ENCODE assay signal across 23 cellular contexts in genomic region chr13:97200081-97200942, GRCh38. TPM values are rescaled to one million over a fixed set of nuclear protein-coding genes. Genes with fewer than 3 reads are reported as not detected.
DNase-seq lines count a peak whose midpoint lies in the region; ATAC-seq and TF ChIP-seq lines count a peak whose summit lies in the region.
"Had no signal": no experiment of that assay in that cellular context is flagged by ENCODE, and none has a peak within 500 bp of the region (broad histone marks: within the 10 kb centered on the region; RNA-seq: fewer than 3 reads in every experiment).

No MANE protein-coding gene starts in this region.

- peak overlapping the region; percentile 29 for H3K23ac ChIP-seq in trophoblast cell (ENCODE audit: low read length)

- H3K36me3 ChIP-seq in trophoblast cell (ENCODE audit: control insufficient read depth in 1 of 2, insufficient read depth in 2 of 2, low read length in 2 of 2), result peaks cover 0 to 4% of the 10 kb centered on the region in 2 experiments
- H3K36me3 ChIP-seq: BE2C, BLaER1 had no signal

- peaks cover 4 to 5% of the 10 kb centered on the region in 2 experiments for H3K4me1 ChIP-seq in trophoblast cell (ENCODE audit: control insufficient read depth in 1 of 2, insufficient read depth in 2 of 2, low read length in 2 of 2)
- H3K4me1 ChIP-seq: BLaER1 had no signal

- CTCF ChIA-PET in AG04450 (lab: Charles Lee), result interaction anchor here (1.0 to 2.6 kb wide), 2 partner anchors 10 to 12 kb away, joined by 3 to 13 read pairs; no protein-coding TSS in a partner anchor

- H4K12ac ChIP-seq in trophoblast cell (ENCODE audit: low read depth, low read length), result no peak overlapping the region

- H3K4ac ChIP-seq in trophoblast cell (ENCODE audit: low read depth, low read length), result no peak overlapping the region

- H2BK5ac ChIP-seq in trophoblast cell (ENCODE audit: low read depth, low read length, poor library complexity), result no peak overlapping the region

- POLR2A ChIA-PET in AG04450 (lab: Yijun Ruan, JAX), result interaction anchor here (0.6 kb wide), 1 partner anchor 75 kb away, joined by 4 read pairs; no protein-coding TSS in a partner anchor

- H3K4me3 ChIP-seq in AG04450 (ENCODE audit: low read depth, low read length) (no peak overlapping the region), fibroblast of villous mesenchyme (ENCODE audit: low read depth, low read length) (no peak overlapping the region), trophoblast cell (ENCODE audit: low read depth, low read length) (no peak overlapping the region)
- H3K4me3 ChIP-seq: A549, BLaER1, GM12878 had no signal

- peaks cover 4% of the 10 kb centered on the region for H3K4me1 Mint-ChIP-seq in stimulated activated naive CD8-positive, alpha-beta T cell treated with anti-CD3 and anti-CD28 coated beads, Interleukin-15, amount 100 ng/mL, for 72 hours
- H3K4me1 Mint-ChIP-seq: CD4-positive, alpha-beta memory T cell; CD4-positive, CD25-positive, alpha-beta regulatory T cell; CD8-positive, alpha-beta memory T cell had no signal

- no peak overlapping the region for H3K9ac ChIP-seq in trophoblast cell (ENCODE audit: low read length)
- H3K9ac ChIP-seq: BLaER1 had no signal

- no CpG with 5 or more reads among the region's 6 CpGs for WGBS in trophoblast cell (ENCODE audit: extremely low coverage, insufficient coverage, insufficient read length)

- H3K18ac ChIP-seq in trophoblast cell (ENCODE audit: low read length), result no peak overlapping the region

- DNase-seq in AG04450 (ENCODE audit: low read depth, low spot score), result no peak
- DNase-seq in fibroblast of villous mesenchyme (ENCODE audit: low read depth), result peak; percentile 23
- peak; percentile 85 to 89 for DNase-seq in trophoblast cell
- DNase-seq in stimulated activated CD4-positive, alpha-beta T cell treated with anti-CD3 and anti-CD28 coated beads, Interleukin-4, amount 100 ng/mL, for 24 hours, result no peak
- no peak for DNase-seq in stimulated activated naive CD8-positive, alpha-beta T cell treated with anti-CD3 and anti-CD28 coated beads, Interleukin-15, amount 100 ng/mL, for 72 hours
- DNase-seq: BE2C; C1 segment of cervical spinal cord; CD4-positive, alpha-beta memory T cell; CD4-positive, CD25-positive, alpha-beta regulatory T cell; CD8-positive, alpha-beta memory T cell; COR-L47; DMS 273 treated with DMSO at 0.1 percent for 48 hours; DMS153; DMS53; DMS79; DND-41; EL; GDM1 had no signal

- H2BK120ac ChIP-seq in trophoblast cell (ENCODE audit: insufficient read depth, low read length, poor library complexity), result no peak overlapping the region

- H2AFZ ChIP-seq in trophoblast cell (ENCODE audit: insufficient read depth, low read length, poor library complexity), result no peak overlapping the region

- no peaks in the 10 kb centered on the region for H3K9me3 ChIP-seq in AG04450 (ENCODE audit: control insufficient read depth, insufficient read depth, low read length)
- H3K9me3 ChIP-seq in trophoblast cell (ENCODE audit: insufficient read depth, low read depth, low read length), result no peaks in the 10 kb centered on the region
- H3K9me3 ChIP-seq: A549, BE2C, BLaER1 had no signal

- no peak overlapping the region for H2BK12ac ChIP-seq in trophoblast cell (ENCODE audit: low read length)

- peaks cover 11% of the 10 kb centered on the region for H3K27me3 Mint-ChIP-seq in stimulated activated naive CD8-positive, alpha-beta T cell treated with anti-CD3 and anti-CD28 coated beads, Interleukin-15, amount 100 ng/mL, for 72 hours
- H3K27me3 Mint-ChIP-seq: CD4-positive, CD25-positive, alpha-beta regulatory T cell had no signal

- no peak overlapping the region for H3K4me2 ChIP-seq in trophoblast cell (ENCODE audit: low read length)
- H3K4me2 ChIP-seq: A549, BLaER1 had no signal

- TF ChIP-seq CTCF in AG04450 (IDR thresholded peaks at IDR 0.05; ENCODE audit: low read depth, low read length), result no peak
- TF ChIP-seq CTCF in fibroblast of villous mesenchyme (IDR thresholded peaks at IDR 0.05; ENCODE audit: insufficient read depth, low read depth, low read length), result no peak

- H3K14ac ChIP-seq in trophoblast cell (ENCODE audit: low read length), result no peak overlapping the region

- peaks cover 14 to 18% of the 10 kb centered on the region in 2 donors for H3K9me3 Mint-ChIP-seq in stimulated activated naive CD8-positive, alpha-beta T cell treated with anti-CD3 and anti-CD28 coated beads, Interleukin-15, amount 100 ng/mL, for 72 hours

- no peak overlapping the region for H4K8ac ChIP-seq in trophoblast cell (ENCODE audit: low read depth, low read length)

- peak overlapping the region; percentile 22 for H3K27ac ChIP-seq in AG04450 (ENCODE audit: low read depth, low read length)
- peak overlapping the region; percentile 7 for H3K27ac ChIP-seq in trophoblast cell (ENCODE audit: low read depth, low read length)
- H3K27ac ChIP-seq: 22Rv1, A549, BLaER1 had no signal

- H3K79me1 ChIP-seq in trophoblast cell (ENCODE audit: low read length), result peaks cover 11% of the 10 kb centered on the region

- ATAC-seq in stimulated activated naive CD8-positive, alpha-beta T cell treated with anti-CD3 and anti-CD28 coated beads, Interleukin-15, amount 100 ng/mL, for 72 hours, result no peak
- ATAC-seq: A549, GM12878 had no signal

- no peaks in the 10 kb centered on the region for H3K27me3 ChIP-seq in AG04450 (ENCODE audit: control insufficient read depth, insufficient read depth, low read length)
- no peaks in the 10 kb centered on the region for H3K27me3 ChIP-seq in trophoblast cell (ENCODE audit: insufficient read depth, low read length)
- H3K27me3 ChIP-seq: BE2C, BLaER1 had no signal

- no peak overlapping the region for H4K91ac ChIP-seq in trophoblast cell (ENCODE audit: low read depth, low read length)

- no peak overlapping the region for H3K27ac Mint-ChIP-seq in stimulated activated naive CD8-positive, alpha-beta T cell treated with anti-CD3 and anti-CD28 coated beads, Interleukin-15, amount 100 ng/mL, for 72 hours
- H3K27ac Mint-ChIP-seq: CD14-positive monocyte; CD4-positive, alpha-beta memory T cell; CD4-positive, CD25-positive, alpha-beta regulatory T cell; CD8-positive, alpha-beta memory T cell had no signal

- peak overlapping the region; percentile 18 for H2AK5ac ChIP-seq in trophoblast cell (ENCODE audit: low read length)

- H3K79me2 ChIP-seq in trophoblast cell (ENCODE audit: control insufficient read depth, insufficient read depth, low read length, poor library complexity), result no peaks in the 10 kb centered on the region

- H3K4me3 Mint-ChIP-seq in stimulated activated naive CD8-positive, alpha-beta T cell treated with anti-CD3 and anti-CD28 coated beads, Interleukin-15, amount 100 ng/mL, for 72 hours, result no peak overlapping the region
- H3K4me3 Mint-ChIP-seq: CD14-positive monocyte; CD4-positive, alpha-beta memory T cell; CD4-positive, CD25-positive, alpha-beta regulatory T cell; CD8-positive, alpha-beta memory T cell had no signal

RNA-seq across cellular contexts. Expression of gene MBNL2, which starts 21.8 kb away (rescaled TPM):
- 42.4 and 44.0 TPM in 2 replicates for polyA plus RNA-seq in AG04450 (2011; rRNA removed)
- polyA minus RNA-seq in AG04450 (2011; rRNA and poly(A)+ RNA removed), result 83.4 and 103 TPM in 2 replicates
- 70.5 and 120 TPM in 2 replicates for total RNA-seq in fibroblast of villous mesenchyme
- 173 and 175 TPM in 2 replicates for polyA plus RNA-seq in trophoblast cell (2013)

Comparison
In these comparisons a context has a peak if more than half of its experiments do, and no peak if none do; other contexts are left out.
1. DNase-seq: peak in fibroblast of villous mesenchyme (single experiment) and trophoblast cell (2 of 2); none in AG04450 (single experiment), stimulated activated CD4-positive, alpha-beta T cell treated with anti-CD3 and anti-CD28 coated beads, Interleukin-4, amount 100 ng/mL, for 24 hours (single experiment) and stimulated activated naive CD8-positive, alpha-beta T cell treated with anti-CD3 and anti-CD28 coated beads, Interleukin-15, amount 100 ng/mL, for 72 hours (0 of 2).